22 cellular contexts compared by ENCODE assay signal in genomic region chr18:21930177-21930576, GRCh38.
A peak's percentile ranks its signal among the peaks of the same experiment; 100 is the strongest.
DNase-seq lines count a peak whose midpoint lies in the region; ATAC-seq, FAIRE-seq and TF ChIP-seq lines count a peak whose summit lies in the region.
"Had no signal": no experiment of that assay in that cellular context is flagged by ENCODE, and none has a peak within 500 bp of the region (broad histone marks: within the 10 kb centered on the region; RNA-seq: fewer than 3 reads in every experiment).

No MANE protein-coding gene starts in this region.

- no peaks in the 10 kb centered on the region for H3K27me3 ChIP-seq in adrenal gland
- H3K27me3 ChIP-seq in endothelial cell of umbilical vein (ENCODE audit: control insufficient read depth in 2 of 2, insufficient read depth in 2 of 2, low read length in 2 of 2): no peaks in the 10 kb centered on the region
- no peaks in the 10 kb centered on the region for H3K27me3 ChIP-seq in right lobe of liver
- 0 out of 2 replicates have a peak, but pooled peaks cover 2% of the 10 kb centered on the region for H3K27me3 ChIP-seq in HAP-1 (ENCODE audit: low read depth)
- H3K27me3 ChIP-seq in H7 (ENCODE audit: control insufficient read depth, insufficient read depth, low read length): peaks cover 8% of the 10 kb centered on the region
- H3K27me3 ChIP-seq: BE2C; BLaER1 treated with 17β-estradiol and CSF1 and Interleukin-3, amounts not matched to agents 10 nM and 100 nM had no signal

- TF ChIP-seq POLR2A in adrenal gland (IDR thresholded peaks at IDR 0.05) (no peak), endothelial cell of umbilical vein (IDR thresholded peaks at IDR 0.05; ENCODE audit: low read depth, low read length) (no peak), right lobe of liver (IDR thresholded peaks at IDR 0.05) (no peak)

- no peak overlapping the region for H3K27ac ChIP-seq in adrenal gland
- no peak overlapping the region for H3K27ac ChIP-seq in endothelial cell of umbilical vein (ENCODE audit: insufficient read depth, low read depth, low read length)
- no peak overlapping the region for H3K27ac ChIP-seq in right lobe of liver
- H3K27ac ChIP-seq: A549; BLaER1 treated with 17β-estradiol and CSF1 and Interleukin-3, amounts not matched to agents 10 nM and 100 nM had no signal

- no peaks in the 10 kb centered on the region for H3K9me1 ChIP-seq in endothelial cell of umbilical vein (replicated peaks; ENCODE audit: control insufficient read depth, extremely low read depth, insufficient read depth, low read length)

- intact Hi-C loops in adrenal gland (cut with DNase I): no loop called here
- intact Hi-C loops in endothelial cell of umbilical vein (cut with micrococcal nuclease): no loop called here
- intact Hi-C loops in right lobe of liver (cut with DNase I): no loop called here

- peak in 6 of 7 donors; percentile 11 to 67 (median 29) for DNase-seq in adrenal gland
- DNase-seq in endothelial cell of umbilical vein (ENCODE audit: low read depth, low spot score): peak; percentile 53
- DNase-seq in right lobe of liver: no peak
- DNase-seq in amniotic stem cell (lab: John Stamatoyannopoulos, UW): no peak
- DNase-seq in HAP-1 (ENCODE audit: low spot score in 2 of 2): no peak
- no peak for DNase-seq in H7
- DNase-seq: 8988T; ACHN; AML-193; BE2C; Calu3; CD4-positive, alpha-beta T cell; COR-L47; DMS53; DMS79 treated with DMSO at 0.1 percent for 48 hours; GF-D8; HCEC 1CT had no signal

- TF ChIP-seq CTCF in adrenal gland (IDR thresholded peaks at IDR 0.05) (no peak), endothelial cell of umbilical vein (IDR thresholded peaks at IDR 0.05; ENCODE audit: extremely low read depth in 1 of 2, insufficient read depth in 1 of 2, low read depth in 1 of 2, low read length in 2 of 2) (no peak), right lobe of liver (IDR thresholded peaks at IDR 0.05) (no peak)

- H3K4me3 ChIP-seq in adrenal gland (no peak overlapping the region), endothelial cell of umbilical vein (replicated peaks in 1 of 3; ENCODE audit: insufficient read depth in 1 of 3, low read depth in 1 of 3, low read length in 3 of 3) (no peak overlapping the region), right lobe of liver (no peak overlapping the region), HAP-1 (no peak overlapping the region), H7 (ENCODE audit: insufficient read depth, low read depth, low read length) (no peak overlapping the region)
- H3K4me3 ChIP-seq: A549; BLaER1 treated with 17β-estradiol and CSF1 and Interleukin-3, amounts not matched to agents 10 nM and 100 nM; GM23338 had no signal

- H3K9ac ChIP-seq in endothelial cell of umbilical vein (replicated peaks; ENCODE audit: extremely low read depth, insufficient read depth, low read length): no peak overlapping the region
- H3K9ac ChIP-seq: BLaER1 treated with 17β-estradiol and CSF1 and Interleukin-3, amounts not matched to agents 10 nM and 100 nM had no signal

- peak overlapping the region; percentile 39 for H2AFZ ChIP-seq in endothelial cell of umbilical vein (ENCODE audit: low read depth, low read length)
- H2AFZ ChIP-seq: GM23338 had no signal

- CTCF ChIA-PET in endothelial cell of umbilical vein (lab: Charles Lee): no interaction called here

- H3K4me2 ChIP-seq in endothelial cell of umbilical vein (ENCODE audit: insufficient read depth, low read length): peak overlapping the region; percentile 22
- H3K4me2 ChIP-seq: A549; BLaER1 treated with 17β-estradiol and CSF1 and Interleukin-3, amounts not matched to agents 10 nM and 100 nM; GM23338 had no signal

- no peaks in the 10 kb centered on the region for H4K20me1 ChIP-seq in endothelial cell of umbilical vein (replicated peaks; ENCODE audit: control insufficient read depth, extremely low read depth, insufficient read depth, low read length)
- H4K20me1 ChIP-seq: BLaER1 treated with 17β-estradiol and CSF1 and Interleukin-3, amounts not matched to agents 10 nM and 100 nM had no signal

- H3K36me3 ChIP-seq in adrenal gland (replicated peaks in 1 of 2) (no peaks in the 10 kb centered on the region), endothelial cell of umbilical vein (ENCODE audit: control insufficient read depth in 2 of 2, extremely low read depth in 1 of 2, insufficient read depth in 2 of 2, low read length in 2 of 2) (no peaks in the 10 kb centered on the region), right lobe of liver (no peaks in the 10 kb centered on the region), HAP-1 (replicated peaks) (no peaks in the 10 kb centered on the region), H7 (replicated peaks; ENCODE audit: control insufficient read depth, insufficient read depth, low read length) (no peaks in the 10 kb centered on the region)
- H3K36me3 ChIP-seq: BE2C; BLaER1 treated with 17β-estradiol and CSF1 and Interleukin-3, amounts not matched to agents 10 nM and 100 nM had no signal

- dilution Hi-C loops in endothelial cell of umbilical vein (cut with MboI; ENCODE audit: extremely low pct_ligation_motif_present, low sequenced_read_pairs): no loop called here

- H3K79me2 ChIP-seq in endothelial cell of umbilical vein (ENCODE audit: control insufficient read depth, insufficient read depth, low read length): no peaks in the 10 kb centered on the region

- H3K4me1 ChIP-seq in adrenal gland (replicated peaks in 1 of 2) (no peaks in the 10 kb centered on the region), endothelial cell of umbilical vein (ENCODE audit: control insufficient read depth, extremely low read depth, insufficient read depth, low read length) (peaks cover 5% of the 10 kb centered on the region), right lobe of liver (no peaks in the 10 kb centered on the region), HAP-1 (no peaks in the 10 kb centered on the region)
- H3K4me1 ChIP-seq: A549; BE2C; BLaER1 treated with 17β-estradiol and CSF1 and Interleukin-3, amounts not matched to agents 10 nM and 100 nM had no signal

- no TSS peak for BruUV-seq in endothelial cell of umbilical vein (replicated peaks; lab: Mats Ljungman, UMichigan)

- POLR2A ChIA-PET in endothelial cell of umbilical vein (lab: Charles Lee): no interaction called here

- no peaks in the 10 kb centered on the region for H3K9me3 ChIP-seq in adrenal gland (replicated peaks in 1 of 3)
- H3K9me3 ChIP-seq in endothelial cell of umbilical vein (replicated peaks; ENCODE audit: control insufficient read depth, insufficient read depth, low read length): no peaks in the 10 kb centered on the region
- no peaks in the 10 kb centered on the region for H3K9me3 ChIP-seq in right lobe of liver
- H3K9me3 ChIP-seq in HAP-1: no peaks in the 10 kb centered on the region
- H3K9me3 ChIP-seq: A549; BE2C; BLaER1 treated with 17β-estradiol and CSF1 and Interleukin-3, amounts not matched to agents 10 nM and 100 nM had no signal

- WGBS in adrenal gland, 4 donors: 56 to 64% (median 61%) methylated on average over 6 of the region's 6 CpGs
- WGBS in right lobe of liver (ENCODE audit: insufficient coverage, low coverage, low lambda C conversion rate, missing lambda C conversion rate): 82% methylated on average over 6 of the region's 6 CpGs

- ATAC-seq in right lobe of liver: peak in 3 of 4 donors; percentile 43 to 83 (median 68)
- ATAC-seq: A549, GM23338 had no signal

- in situ Hi-C loops in HAP-1 (cut with MboI; ENCODE audit: low sequenced_read_pairs): no loop called here

- peak; percentile 82 for FAIRE-seq in endothelial cell of umbilical vein (lab: Jason Lieb, UNC)
- FAIRE-seq: A549, GM12891, GM18507 had no signal

TF ChIP-seq in endothelial cell of umbilical vein, 7 proteins besides CTCF, POLR2A, EP300 and RAD21:
- TF ChIP-seq MAX (IDR thresholded peaks at IDR 0.05; ENCODE audit: insufficient read depth, insufficient read length) (no peak), POLR2AphosphoS5 (IDR thresholded peaks at IDR 0.05; ENCODE audit: insufficient read depth, low read depth, low read length) (no peak), JUN (IDR thresholded peaks at IDR 0.05; ENCODE audit: borderline replicate concordance, insufficient read depth, insufficient read length, low read depth) (no peak), FOS (IDR thresholded peaks at IDR 0.05; ENCODE audit: borderline replicate concordance, insufficient read depth, low read length) (no peak), MYC (IDR thresholded peaks at IDR 0.05; ENCODE audit: low read depth, low read length) (no peak), EZH2 (IDR thresholded peaks at IDR 0.05; ENCODE audit: borderline replicate concordance, low read depth, low read length, severe bottlenecking) (no peak)

Comparison
In these comparisons a context has a peak if more than half of its experiments do, and no peak if none do; other contexts are left out.
1. DNase-seq: peak in adrenal gland (6 of 7) and endothelial cell of umbilical vein (single experiment); none in right lobe of liver (0 of 3), amniotic stem cell (single experiment), HAP-1 (0 of 2) and H7 (single experiment).